ENCODE assay signal across 37 cellular contexts in the genomic region with DNA sequence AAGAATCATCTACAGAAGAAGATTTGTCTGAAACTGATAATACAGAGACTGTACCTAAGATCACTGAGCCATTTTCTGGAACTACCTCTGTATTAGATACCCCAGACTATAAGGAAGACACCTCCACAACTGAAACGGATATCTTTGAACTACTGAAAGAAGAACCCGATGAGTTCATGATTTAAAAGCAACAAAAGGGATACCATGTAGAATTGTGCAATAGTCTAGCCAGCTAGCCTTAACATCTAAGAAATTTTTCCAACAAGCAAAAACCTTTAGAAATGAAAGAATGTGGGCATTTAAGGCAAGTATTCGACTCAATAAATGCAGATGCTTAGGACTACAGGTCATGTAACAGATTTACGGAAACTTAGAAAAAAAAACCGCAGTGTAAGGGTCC. TPM values are rescaled to one million over a fixed set of nuclear protein-coding genes. Genes with fewer than 3 reads are reported as not detected.
"Had no signal": no experiment of that assay in that cellular context is flagged by ENCODE, and none has a peak within 500 bp of the region (broad histone marks: within the 10 kb centered on the region; RNA-seq: fewer than 3 reads in every experiment).

No MANE protein-coding gene starts in this region.

- ATAC-seq: activated CD8-positive, alpha-beta T cell treated with anti-CD3 and anti-CD28 coated beads for 36 hours; activated naive CD4-positive, alpha-beta T cell treated with anti-CD3 and anti-CD28 coated beads, Interleukin-2, amount 50 U/mL, for 72 hours; activated T-cell treated with anti-CD3 and anti-CD28 coated beads, Interleukin-2, amount 50 U/mL, for 4 hours; activated T-cell treated with anti-CD3 and anti-CD28 coated beads, Interleukin-2, amount 50 U/mL, for 72 hours; activated T-helper 17 cell treated with anti-CD3 and anti-CD28 coated beads, Interleukin-2, amount 50 U/mL, for 72 hours; body of pancreas had no signal

- H3K4me3 ChIP-seq: adrenal gland, body of pancreas, breast epithelium had no signal

- H3K27ac ChIP-seq: adrenal gland, body of pancreas, brain microvascular endothelial cell, breast epithelium, VCaP had no signal

- DNase-seq: activated B cell treated with CpG ODN at 0.5 μM for 24 hours; activated CD4-positive, alpha-beta memory T cell treated with anti-CD3 and anti-CD28 coated beads for 36 hours; activated CD4-positive, alpha-beta T cell treated with anti-CD3 and anti-CD28 coated beads for 4 hours; activated CD4-positive, alpha-beta T cell treated with anti-CD3 and anti-CD28 coated beads, Interleukin-2, amount 10 ng/mL, durations not matched to agents 24 days and 14 days; activated CD4-positive, alpha-beta T cell treated with anti-CD3 and anti-CD28 coated beads, Interleukin-2, amount 50 U/mL, for 1 hour; activated CD4-positive, alpha-beta T cell treated with anti-CD3 and anti-CD28 coated beads, Interleukin-2, amount 50 U/mL, for 4 hours; activated CD4-positive, CD25-positive, alpha-beta regulatory T cell treated with anti-CD3 and anti-CD28 coated beads, Interleukin-2, amount 50 U/mL, for 72 hours; activated CD8-positive, alpha-beta memory T cell treated with anti-CD3 and anti-CD28 coated beads, Interleukin-2, amount 50 U/mL, for 4 hours; activated CD8-positive, alpha-beta T cell treated with anti-CD3 and anti-CD28 coated beads for 36 hours; activated effector memory CD4-positive, alpha-beta T cell treated with anti-CD3 and anti-CD28 coated beads, Interleukin-2, amount 50 U/mL, for 16 hours; activated gamma-delta T cell treated with Interleukin-2 at 50 U/mL for 16 hours; activated naive CD4-positive, alpha-beta T cell; activated naive CD4-positive, alpha-beta T cell treated with anti-CD3 and anti-CD28 coated beads for 36 hours; activated naive CD4-positive, alpha-beta T cell treated with anti-CD3 and anti-CD28 coated beads, Interleukin-2, amount 50 U/mL, for 16 hours; activated naive CD8-positive, alpha-beta T cell treated with anti-CD3 and anti-CD28 coated beads for 36 hours; activated T-cell treated with anti-CD3 and anti-CD28 coated beads for 4 hours; activated T-cell treated with anti-CD3 and anti-CD28 coated beads, Interleukin-2, amount 50 U/mL, for 1 hour; activated T-cell treated with anti-CD3 and anti-CD28 coated beads, Interleukin-2, amount 50 U/mL, for 4 hours; activated T-cell treated with anti-CD3 and anti-CD28 coated beads, Interleukin-2, amount 50 U/mL, for 72 hours; adrenal gland; amniotic stem cell; aorta; body of pancreas; brain microvascular endothelial cell; central memory CD4-positive, alpha-beta T cell; T-helper 2 cell; T-helper 9 cell had no signal

- H3K9me3 ChIP-seq: adrenal gland, body of pancreas, breast epithelium had no signal

- H3K4me1 ChIP-seq: adrenal gland, body of pancreas, breast epithelium had no signal

- H3K27me3 ChIP-seq: adrenal gland, body of pancreas, brain microvascular endothelial cell, breast epithelium had no signal

- H3K36me3 ChIP-seq: adrenal gland, brain microvascular endothelial cell, breast epithelium had no signal

- FAIRE-seq: astrocyte, TTC549 had no signal

RNA-seq across cellular contexts. Expression of a gene that starts 1.3 kb away (rescaled TPM):
- total RNA-seq: activated B cell treated with CpG ODN at 0.5 μM for 24 hours; activated CD4-positive, alpha-beta memory T cell treated with anti-CD3 and anti-CD28 coated beads for 36 hours; activated CD4-positive, alpha-beta T cell treated with anti-CD3 and anti-CD28 coated beads, Interleukin-2, amount 10 ng/mL, durations not matched to agents 24 days and 14 days; activated CD8-positive, alpha-beta memory T cell treated with anti-CD3 and anti-CD28 coated beads for 36 hours; activated CD8-positive, alpha-beta T cell treated with anti-CD3 and anti-CD28 coated beads for 36 hours; activated naive CD4-positive, alpha-beta T cell treated with anti-CD3 and anti-CD28 coated beads for 36 hours; activated naive CD4-positive, alpha-beta T cell treated with anti-CD3 and anti-CD28 coated beads, Interleukin-2, amount 50 U/mL, for 72 hours; activated naive CD8-positive, alpha-beta T cell treated with anti-CD3 and anti-CD28 coated beads for 36 hours; activated T-cell treated with anti-CD3 and anti-CD28 coated beads, Interleukin-2, amount 50 U/mL, for 4 hours; activated T-cell treated with anti-CD3 and anti-CD28 coated beads, Interleukin-2, amount 50 U/mL, for 72 hours; activated T-helper 1 cell treated with anti-CD3 and anti-CD28 coated beads, Interleukin-12 subunit alpha, Interleukin-12 subunit beta, Interleukin-2, Interleukin-4 antibody, amounts not matched to agents 30 ng/mL and 10 ng/mL and 1 ng/mL, durations not matched to agents 14 hours and 24 hours and 36 hours; activated T-helper 17 cell treated with anti-CD3 and anti-CD28 coated beads, Interleukin-2, amount 50 U/mL, for 72 hours; adrenal gland; aorta; astrocyte; body of pancreas; breast epithelium; cardiac septum; cerebellum had no signal
- polyA plus RNA-seq: adrenal gland had no signal

RNA-seq across cellular contexts. Expression of a gene that starts 24.5 kb away (rescaled TPM):
- total RNA-seq: activated B cell treated with CpG ODN at 0.5 μM for 24 hours; activated CD4-positive, alpha-beta memory T cell treated with anti-CD3 and anti-CD28 coated beads for 36 hours; activated CD4-positive, alpha-beta T cell treated with anti-CD3 and anti-CD28 coated beads, Interleukin-2, amount 10 ng/mL, durations not matched to agents 24 days and 14 days; activated CD8-positive, alpha-beta memory T cell treated with anti-CD3 and anti-CD28 coated beads for 36 hours; activated CD8-positive, alpha-beta T cell treated with anti-CD3 and anti-CD28 coated beads for 36 hours; activated naive CD4-positive, alpha-beta T cell treated with anti-CD3 and anti-CD28 coated beads for 36 hours; activated naive CD4-positive, alpha-beta T cell treated with anti-CD3 and anti-CD28 coated beads, Interleukin-2, amount 50 U/mL, for 72 hours; activated naive CD8-positive, alpha-beta T cell treated with anti-CD3 and anti-CD28 coated beads for 36 hours; activated T-cell treated with anti-CD3 and anti-CD28 coated beads, Interleukin-2, amount 50 U/mL, for 4 hours; activated T-cell treated with anti-CD3 and anti-CD28 coated beads, Interleukin-2, amount 50 U/mL, for 72 hours; activated T-helper 1 cell treated with anti-CD3 and anti-CD28 coated beads, Interleukin-12 subunit alpha, Interleukin-12 subunit beta, Interleukin-2, Interleukin-4 antibody, amounts not matched to agents 30 ng/mL and 10 ng/mL and 1 ng/mL, durations not matched to agents 14 hours and 24 hours and 36 hours; activated T-helper 17 cell treated with anti-CD3 and anti-CD28 coated beads, Interleukin-2, amount 50 U/mL, for 72 hours; adrenal gland; aorta; astrocyte; body of pancreas; breast epithelium; cardiac septum; cerebellum had no signal
- polyA plus RNA-seq: adrenal gland, aorta had no signal

RNA-seq across cellular contexts. Expression of a gene that starts 46.9 kb away (rescaled TPM):
- total RNA-seq: activated B cell treated with CpG ODN at 0.5 μM for 24 hours; activated CD4-positive, alpha-beta memory T cell treated with anti-CD3 and anti-CD28 coated beads for 36 hours; activated CD4-positive, alpha-beta T cell treated with anti-CD3 and anti-CD28 coated beads, Interleukin-2, amount 10 ng/mL, durations not matched to agents 24 days and 14 days; activated CD8-positive, alpha-beta memory T cell treated with anti-CD3 and anti-CD28 coated beads for 36 hours; activated CD8-positive, alpha-beta T cell treated with anti-CD3 and anti-CD28 coated beads for 36 hours; activated naive CD4-positive, alpha-beta T cell treated with anti-CD3 and anti-CD28 coated beads for 36 hours; activated naive CD4-positive, alpha-beta T cell treated with anti-CD3 and anti-CD28 coated beads, Interleukin-2, amount 50 U/mL, for 72 hours; activated naive CD8-positive, alpha-beta T cell treated with anti-CD3 and anti-CD28 coated beads for 36 hours; activated T-cell treated with anti-CD3 and anti-CD28 coated beads, Interleukin-2, amount 50 U/mL, for 4 hours; activated T-cell treated with anti-CD3 and anti-CD28 coated beads, Interleukin-2, amount 50 U/mL, for 72 hours; activated T-helper 1 cell treated with anti-CD3 and anti-CD28 coated beads, Interleukin-12 subunit alpha, Interleukin-12 subunit beta, Interleukin-2, Interleukin-4 antibody, amounts not matched to agents 30 ng/mL and 10 ng/mL and 1 ng/mL, durations not matched to agents 14 hours and 24 hours and 36 hours; activated T-helper 17 cell treated with anti-CD3 and anti-CD28 coated beads, Interleukin-2, amount 50 U/mL, for 72 hours; aorta; astrocyte; body of pancreas; breast epithelium; cardiac septum; cerebellum had no signal
- polyA plus RNA-seq: aorta had no signal
